1 cellular context compared by ENCODE assay signal in the genomic region with DNA sequence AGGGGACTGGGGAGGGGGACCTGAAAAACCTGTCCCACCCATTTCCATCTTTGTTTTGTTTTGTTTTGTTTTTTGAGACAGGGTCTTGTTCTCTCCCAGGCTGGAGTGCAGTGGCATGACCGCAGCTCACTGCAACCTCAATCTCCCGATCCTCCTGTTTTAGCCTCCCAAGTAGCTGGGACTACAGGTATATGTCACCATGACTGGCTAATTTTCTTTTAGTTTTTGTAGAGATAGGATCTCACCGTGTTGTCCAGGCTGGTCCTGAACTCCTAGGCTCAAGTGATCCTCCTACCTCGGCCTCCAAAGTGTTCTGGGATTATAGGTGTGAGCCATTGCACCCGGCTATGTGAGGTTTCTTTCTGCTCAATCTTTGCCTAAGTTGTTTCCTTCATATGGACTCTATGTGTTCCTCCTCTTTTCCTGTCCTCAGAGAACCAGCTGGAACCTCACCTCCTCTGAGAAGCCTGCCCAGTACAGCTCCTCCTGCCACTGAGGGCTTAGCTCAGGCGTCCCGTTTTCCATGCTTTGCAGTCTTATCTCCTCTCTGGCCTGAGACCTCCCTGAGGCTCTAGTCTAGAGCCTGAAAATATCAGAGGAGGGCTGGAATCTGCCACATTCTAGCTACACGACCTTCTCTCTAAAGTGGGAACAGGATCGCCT.
TF ChIP-seq lines count a peak whose summit lies in the region.

No MANE protein-coding gene starts in this region.

TF ChIP-seq in K562, 482 proteins besides CTCF, POLR2A, EP300 and RAD21 (continued from another document):
- TF ChIP-seq NFE2L1 (tag; IDR thresholded peaks at IDR 0.05; ENCODE audit: borderline replicate concordance, low read depth) (no peak), CEBPB (tag; IDR thresholded peaks at IDR 0.05) (no peak), ZNF584 (CRISPR knock-in tag; IDR thresholded peaks at IDR 0.05; ENCODE audit: low read depth) (no peak), BRD9 (IDR thresholded peaks at IDR 0.05; ENCODE audit: low read depth, partially characterized antibody) (no peak), NCOR1 (IDR thresholded peaks at IDR 0.05) (no peak), E2F3 (CRISPR knock-in tag; IDR thresholded peaks at IDR 0.05) (0 out of 2 replicates have a peak, but pooled peaks have one; percentile 26), MAZ (CRISPR knock-in tag; conservative IDR thresholded peaks at IDR 0.05 in 1 of 2, IDR thresholded peaks at IDR 0.05 in 1 of 2) (0 out of 4 replicates have a peak, but pooled peaks of 1 of the 2 experiments have one; percentile 47), RFX7 (CRISPR knock-in tag; IDR thresholded peaks at IDR 0.05) (no peak), TAF7 (tag; IDR thresholded peaks at IDR 0.05) (0 out of 2 replicates have a peak, but pooled peaks have one; percentile 22), KAT2B (IDR thresholded peaks at IDR 0.05; ENCODE audit: low read depth, low read length) (no peak)
- TF ChIP-seq, protein P1, sequence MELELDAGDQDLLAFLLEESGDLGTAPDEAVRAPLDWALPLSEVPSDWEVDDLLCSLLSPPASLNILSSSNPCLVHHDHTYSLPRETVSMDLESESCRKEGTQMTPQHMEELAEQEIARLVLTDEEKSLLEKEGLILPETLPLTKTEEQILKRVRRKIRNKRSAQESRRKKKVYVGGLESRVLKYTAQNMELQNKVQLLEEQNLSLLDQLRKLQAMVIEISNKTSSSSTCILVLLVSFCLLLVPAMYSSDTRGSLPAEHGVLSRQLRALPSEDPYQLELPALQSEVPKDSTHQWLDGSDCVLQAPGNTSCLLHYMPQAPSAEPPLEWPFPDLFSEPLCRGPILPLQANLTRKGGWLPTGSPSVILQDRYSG (tag; conservative IDR thresholded peaks at IDR 0.05; ENCODE audit: low read depth) = no peak
